ENCODE assay signal across 1 cellular context in genomic region chr3:54900954-54901591, GRCh38.
TF ChIP-seq lines count a peak whose summit lies in the region.

No MANE protein-coding gene starts in this region.

TF ChIP-seq in IMR-90, 13 proteins besides CTCF, POLR2A, EP300 and RAD21 (continued from another document):
- TF ChIP-seq SMC3 (IDR thresholded peaks at IDR 0.05; ENCODE audit: low read depth, low read length) (no peak), BHLHE40 (IDR thresholded peaks at IDR 0.05; ENCODE audit: low read depth, low read length) (peak; percentile 13; the same call in 1 of the 2 replicates), ELK1 (IDR thresholded peaks at IDR 0.05; ENCODE audit: borderline replicate concordance, low read depth, low read length) (no peak), MXI1 (IDR thresholded peaks at IDR 0.05; ENCODE audit: borderline replicate concordance, low read depth, low read length) (peak; percentile 71; the same call in 1 of the 2 replicates), NFE2L2 (IDR thresholded peaks at IDR 0.05; ENCODE audit: low read depth, low read length) (no peak), MAFK (IDR thresholded peaks at IDR 0.05; ENCODE audit: low read depth, low read length) (no peak), CEBPB (IDR thresholded peaks at IDR 0.05; ENCODE audit: low read depth, low read length) (no peak), RCOR1 (IDR thresholded peaks at IDR 0.05; ENCODE audit: insufficient replicate concordance, low read length) (no peak), FOS (IDR thresholded peaks at IDR 0.05; ENCODE audit: low read depth, low read length) (no peak), RFX5 (IDR thresholded peaks at IDR 0.05; ENCODE audit: low read depth, low read length) (no peak)
- TF ChIP-seq, protein P1, sequence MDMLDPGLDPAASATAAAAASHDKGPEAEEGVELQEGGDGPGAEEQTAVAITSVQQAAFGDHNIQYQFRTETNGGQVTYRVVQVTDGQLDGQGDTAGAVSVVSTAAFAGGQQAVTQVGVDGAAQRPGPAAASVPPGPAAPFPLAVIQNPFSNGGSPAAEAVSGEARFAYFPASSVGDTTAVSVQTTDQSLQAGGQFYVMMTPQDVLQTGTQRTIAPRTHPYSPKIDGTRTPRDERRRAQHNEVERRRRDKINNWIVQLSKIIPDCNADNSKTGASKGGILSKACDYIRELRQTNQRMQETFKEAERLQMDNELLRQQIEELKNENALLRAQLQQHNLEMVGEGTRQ (IDR thresholded peaks at IDR 0.05; ENCODE audit: low read depth, low read length): no peak
